9 cellular contexts compared by ENCODE assay signal in the genomic region with DNA sequence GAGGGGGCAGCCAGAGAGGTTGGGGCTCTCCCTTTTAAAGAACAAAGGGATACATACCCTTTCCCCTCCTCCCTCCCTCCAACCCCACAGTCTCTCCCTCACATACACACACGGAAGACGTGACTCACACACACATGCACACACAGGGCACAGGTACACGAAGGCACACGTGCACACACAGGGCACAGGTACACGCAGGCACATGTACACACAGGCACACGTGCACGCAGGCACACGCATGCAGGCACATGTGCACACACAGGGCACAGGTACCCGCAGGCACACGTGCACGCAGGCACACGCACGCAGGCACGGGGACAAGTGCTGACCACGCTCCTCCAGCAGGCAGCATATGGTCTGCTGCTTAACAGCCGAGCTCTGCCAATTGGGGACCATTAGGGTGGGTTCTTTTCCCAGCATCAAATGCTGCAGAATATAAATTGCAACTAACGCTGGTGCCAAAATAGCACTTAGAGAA. TPM values are rescaled to one million over a fixed set of nuclear protein-coding genes. Genes with fewer than 3 reads are reported as not detected.
DNase-seq lines count a peak whose midpoint lies in the region; ATAC-seq and TF ChIP-seq lines count a peak whose summit lies in the region.
"Had no signal": no experiment of that assay in that cellular context is flagged by ENCODE, and none has a peak within 500 bp of the region (broad histone marks: within the 10 kb centered on the region; RNA-seq: fewer than 3 reads in every experiment).

No MANE protein-coding gene starts in this region.

- WGBS in esophagus squamous epithelium, 2 donors: 46 to 67% methylated on average over 1 to 11 of the region's 17 CpGs

- no peaks in the 10 kb centered on the region for H3K9me3 ChIP-seq in esophagus squamous epithelium

- H3K4me3 ChIP-seq in esophagus squamous epithelium (peak overlapping the region in 3 of 4 donors; percentile 26 to 50 (median 35)), retinal pigment epithelial cell (ENCODE audit: low read length) (peak overlapping the region; percentile 49)

- peak overlapping the region in 3 of 4 donors; percentile 6 to 59 (median 40) for H3K27ac ChIP-seq in esophagus squamous epithelium

- TF ChIP-seq POLR2A in esophagus squamous epithelium (IDR thresholded peaks at IDR 0.05): no peak

- intact Hi-C loops in esophagus squamous epithelium (cut with DNase I): no loop called here

- DNase-seq in NCI-H2227 (lab: John Stamatoyannopoulos, UW; ENCODE audit: unreplicated experiment): peak; percentile 81
- no peak for DNase-seq in esophagus squamous epithelium (lab: John Stamatoyannopoulos, UW)
- DNase-seq in retinal pigment epithelial cell (ENCODE audit: low read depth): no peak
- DNase-seq in NCI-H2029 treated with DMSO at 0.1 percent for 48 hours (lab: John Stamatoyannopoulos, UW): no peak
- no peak for DNase-seq in ACHN
- DNase-seq in iPS-NIHi11 (ENCODE audit: low spot score): no peak
- DNase-seq: activated CD4-positive, alpha-beta T cell treated with anti-CD3 and anti-CD28 coated beads, Interleukin-2, amount 50 U/mL, for 48 hours had no signal

- in situ Hi-C loops in ACHN (cut with HindIII; ENCODE audit: low pct_ligation_motif_present, low pct_unique_long_range_greater_than_20kb, low sequenced_read_pairs): no loop called here

- ATAC-seq in GM18498 (IDR thresholded peaks at IDR 0.05; ENCODE audit: unreplicated experiment) (peak; percentile 19), HG03175 (IDR thresholded peaks at IDR 0.05; ENCODE audit: unreplicated experiment) (no peak)

- no peaks in the 10 kb centered on the region for H3K27me3 ChIP-seq in esophagus squamous epithelium

- peaks cover 0 to 14% (median 0%) of the 10 kb centered on the region in 3 donors for H3K36me3 ChIP-seq in esophagus squamous epithelium

- peaks cover 0 to 22% (median 11%) of the 10 kb centered on the region in 3 donors for H3K4me1 ChIP-seq in esophagus squamous epithelium

- TF ChIP-seq CTCF in esophagus squamous epithelium (IDR thresholded peaks at IDR 0.05) (no peak), retinal pigment epithelial cell (conservative IDR thresholded peaks at IDR 0.05; ENCODE audit: low read depth, low read length) (no peak)

RNA-seq across cellular contexts. Expression of a gene that starts 35.0 kb away (rescaled TPM):
- 1 to 10 TPM; 6.2 to 9.6 (median 8.3) TPM for total RNA-seq in esophagus squamous epithelium

RNA-seq across cellular contexts. Expression of a gene that starts 51.8 kb away (rescaled TPM):
- total RNA-seq in esophagus squamous epithelium: 1,000 to 10,000 TPM; 1,929 to 4,068 (median 3,351) TPM

RNA-seq across cellular contexts. Expression of a gene that starts 55.0 kb away (rescaled TPM):
- 10 to 100 TPM; 17.9 to 75.5 (median 48.4) TPM for total RNA-seq in esophagus squamous epithelium
